In the genomic region with DNA sequence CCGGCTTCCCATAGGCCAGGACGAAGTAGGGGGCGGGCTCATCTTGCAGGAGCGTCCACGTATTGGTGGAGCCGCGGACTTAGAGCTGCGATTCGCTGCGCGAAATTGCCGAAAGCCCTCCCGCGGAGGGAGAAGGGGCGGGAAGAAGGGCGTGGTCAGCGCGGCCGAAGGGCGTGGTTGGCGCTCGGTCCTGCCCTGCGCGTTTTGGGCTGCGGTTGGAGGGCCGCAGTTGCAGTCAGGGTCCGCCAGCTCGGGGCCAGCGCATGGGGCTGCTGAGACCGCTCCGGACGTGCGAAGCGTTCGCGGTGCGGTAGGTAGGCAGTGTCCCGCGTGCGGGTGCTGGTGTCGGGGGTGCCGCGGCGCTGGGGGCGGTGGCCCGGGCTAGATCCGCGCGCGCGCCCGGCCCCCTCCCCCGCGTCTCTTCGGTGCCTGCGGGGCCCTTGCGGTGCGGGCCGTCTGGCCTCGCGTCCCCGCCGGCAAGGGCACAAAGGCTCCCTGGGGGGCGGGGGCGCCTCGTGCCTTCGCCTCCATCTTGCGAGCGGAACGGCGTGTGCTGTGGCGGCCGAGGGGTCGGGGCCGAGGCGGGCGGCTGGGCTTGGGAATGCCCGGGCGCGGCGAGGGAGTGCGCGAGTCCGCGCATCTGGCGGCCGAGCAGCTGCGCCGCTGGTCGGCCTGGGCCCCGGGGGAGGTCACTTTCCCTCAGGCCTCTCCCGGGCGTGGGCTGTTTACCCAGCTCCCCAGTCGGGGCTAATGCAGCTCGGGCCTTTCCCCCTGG, we compare ENCODE assay signal across 8 cellular contexts. TPM values are rescaled to one million over a fixed set of nuclear protein-coding genes. Genes with fewer than 3 reads are reported as not detected.
DNase-seq lines count a peak whose midpoint lies in the region; ATAC-seq, FAIRE-seq and TF ChIP-seq lines count a peak whose summit lies in the region.

A gene with protein sequence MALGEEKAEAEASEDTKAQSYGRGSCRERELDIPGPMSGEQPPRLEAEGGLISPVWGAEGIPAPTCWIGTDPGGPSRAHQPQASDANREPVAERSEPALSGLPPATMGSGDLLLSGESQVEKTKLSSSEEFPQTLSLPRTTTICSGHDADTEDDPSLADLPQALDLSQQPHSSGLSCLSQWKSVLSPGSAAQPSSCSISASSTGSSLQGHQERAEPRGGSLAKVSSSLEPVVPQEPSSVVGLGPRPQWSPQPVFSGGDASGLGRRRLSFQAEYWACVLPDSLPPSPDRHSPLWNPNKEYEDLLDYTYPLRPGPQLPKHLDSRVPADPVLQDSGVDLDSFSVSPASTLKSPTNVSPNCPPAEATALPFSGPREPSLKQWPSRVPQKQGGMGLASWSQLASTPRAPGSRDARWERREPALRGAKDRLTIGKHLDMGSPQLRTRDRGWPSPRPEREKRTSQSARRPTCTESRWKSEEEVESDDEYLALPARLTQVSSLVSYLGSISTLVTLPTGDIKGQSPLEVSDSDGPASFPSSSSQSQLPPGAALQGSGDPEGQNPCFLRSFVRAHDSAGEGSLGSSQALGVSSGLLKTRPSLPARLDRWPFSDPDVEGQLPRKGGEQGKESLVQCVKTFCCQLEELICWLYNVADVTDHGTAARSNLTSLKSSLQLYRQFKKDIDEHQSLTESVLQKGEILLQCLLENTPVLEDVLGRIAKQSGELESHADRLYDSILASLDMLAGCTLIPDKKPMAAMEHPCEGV (plus strand): TSS at position 202 of the 775 bp plus-strand sequence. CDS start 13,029 bp downstream, outside the sequence.

- DNase-seq in GM12892 (ENCODE audit: insufficient read length) (peak; percentile 95), NCI-H1436 (lab: John Stamatoyannopoulos, UW) (peak; percentile 96), SW480 (ENCODE audit: low spot score) (peak; percentile 98), cardiac septum (ENCODE audit: low spot score) (peak; percentile 99), tibial artery (peak; percentile 97 to 98)

- peak within 1 kb of the TSS; percentile 82 for H3K4me3 ChIP-seq in parathyroid adenoma (ENCODE audit: low read depth, low read length)
- H3K4me3 ChIP-seq in tibial artery = peak within 1 kb of the TSS; percentile 89 to 99

- H3K36me3 ChIP-seq in parathyroid adenoma (ENCODE audit: control insufficient read depth, insufficient read depth, low read length) = no peaks in the 10 kb centered on the region
- H3K36me3 ChIP-seq in tibial artery = no peaks in the 10 kb centered on the region

- intact Hi-C loops in cardiac septum (cut with DNase I) (loop anchor here (5.0 to 10.0 kb wide), 2 partner anchors 76 to 532 kb away; a partner anchor contains a TSS), tibial artery (cut with DNase I; ENCODE audit: low total_unique reads) (loop anchor here (10.0 kb wide), 1 partner anchor 62 kb away; no protein-coding TSS in a partner anchor)

- peak; percentile 84 for TF ChIP-seq POLR2A in GM12892 (IDR thresholded peaks at IDR 0.05; ENCODE audit: low read depth, low read length)

- no peaks in the 10 kb centered on the region for H3K9me3 ChIP-seq in parathyroid adenoma (ENCODE audit: control insufficient read depth, low read length)
- H3K9me3 ChIP-seq in tibial artery = no peaks in the 10 kb centered on the region

- peak within 1 kb of the TSS; percentile 99 for H2AFZ ChIP-seq in parathyroid adenoma

- H3K27me3 ChIP-seq in parathyroid adenoma (ENCODE audit: control insufficient read depth, insufficient read depth, low read length) (no peaks in the 10 kb centered on the region), tibial artery (no peaks in the 10 kb centered on the region)

- 0% methylated on average over 63 to 95 of the region's 95 CpGs for WGBS in adipose tissue, 3 donors

- peak; percentile 99 for FAIRE-seq in GM12892 (lab: Jason Lieb, UNC)

- TF ChIP-seq CTCF in parathyroid adenoma (IDR thresholded peaks at IDR 0.05) = no peak
- no peak for TF ChIP-seq CTCF in tibial artery (IDR thresholded peaks at IDR 0.05)

- peak within 1 kb of the TSS; percentile 13 for H3K27ac ChIP-seq in adipose tissue (ENCODE audit: low read depth, low read length)
- H3K27ac ChIP-seq in parathyroid adenoma = peak within 1 kb of the TSS; percentile 73
- peak within 1 kb of the TSS; percentile 84 to 91 for H3K27ac ChIP-seq in tibial artery

- H3K4me2 ChIP-seq in parathyroid adenoma (ENCODE audit: low read length) = peak within 1 kb of the TSS; percentile 99

- peaks cover 44% of the 10 kb centered on the region for H3K79me2 ChIP-seq in parathyroid adenoma

- H3K4me1 ChIP-seq in parathyroid adenoma (peaks cover 13% of the 10 kb centered on the region), tibial artery (peaks cover 0 to 50% (median 25%) of the 10 kb centered on the region in 4 donors)

- peak; percentile 86 for ATAC-seq in HG02840 (IDR thresholded peaks at IDR 0.05; ENCODE audit: low FRiP score, unreplicated experiment)

- H3K9ac ChIP-seq in parathyroid adenoma = peak within 1 kb of the TSS; percentile 43

RNA-seq across cellular contexts. Expression of the gene that starts here (rescaled TPM):
- polyA plus RNA-seq in GM12892 (2012; ENCODE audit: missing spikeins) = 6.4 TPM
- 10 to 100 TPM in 2 of 3 donors, 1 to 10 TPM in 1; 5.0 to 17.2 (median 10.4) TPM for polyA plus RNA-seq in adipose tissue
- total RNA-seq in cardiac septum = 21.6 TPM

Comparison
In these comparisons a context has a peak if more than half of its experiments do, and no peak if none do; other contexts are left out.
1. Peak in every context shown above with its lines: DNase-seq, ATAC-seq, H3K4me3 ChIP-seq and H3K27ac ChIP-seq.
2. H3K27ac ChIP-seq: peak in every context shown above with its lines; median percentile 88 in tibial artery; 73 in parathyroid adenoma; 13 in adipose tissue.